ENCODE assay signal across 1 cellular context in the genomic region with DNA sequence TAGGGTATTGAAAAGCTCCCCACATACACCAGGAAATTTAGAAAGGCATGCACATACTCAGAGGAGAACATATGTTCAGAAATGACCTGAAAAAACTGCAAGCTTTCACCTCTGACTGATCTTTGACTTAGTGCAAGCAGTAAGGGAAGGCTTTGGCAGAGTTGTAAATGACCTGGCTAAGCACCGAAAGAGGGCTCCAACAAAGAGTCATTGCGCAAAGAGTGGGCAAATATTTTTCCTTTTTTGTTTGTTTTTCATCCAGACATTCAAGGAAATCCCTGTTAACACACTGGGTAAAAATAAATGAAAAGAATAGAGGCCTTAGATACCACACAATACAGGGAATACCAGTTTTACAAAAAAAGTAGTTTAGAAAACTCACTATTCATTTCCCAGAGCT.
TF ChIP-seq lines count a peak whose summit lies in the region.

No MANE protein-coding gene starts in this region.

TF ChIP-seq in HepG2, 621 proteins besides CTCF, POLR2A, EP300 and RAD21 (continued from another document and continues in another):
- TF ChIP-seq, protein P1, sequence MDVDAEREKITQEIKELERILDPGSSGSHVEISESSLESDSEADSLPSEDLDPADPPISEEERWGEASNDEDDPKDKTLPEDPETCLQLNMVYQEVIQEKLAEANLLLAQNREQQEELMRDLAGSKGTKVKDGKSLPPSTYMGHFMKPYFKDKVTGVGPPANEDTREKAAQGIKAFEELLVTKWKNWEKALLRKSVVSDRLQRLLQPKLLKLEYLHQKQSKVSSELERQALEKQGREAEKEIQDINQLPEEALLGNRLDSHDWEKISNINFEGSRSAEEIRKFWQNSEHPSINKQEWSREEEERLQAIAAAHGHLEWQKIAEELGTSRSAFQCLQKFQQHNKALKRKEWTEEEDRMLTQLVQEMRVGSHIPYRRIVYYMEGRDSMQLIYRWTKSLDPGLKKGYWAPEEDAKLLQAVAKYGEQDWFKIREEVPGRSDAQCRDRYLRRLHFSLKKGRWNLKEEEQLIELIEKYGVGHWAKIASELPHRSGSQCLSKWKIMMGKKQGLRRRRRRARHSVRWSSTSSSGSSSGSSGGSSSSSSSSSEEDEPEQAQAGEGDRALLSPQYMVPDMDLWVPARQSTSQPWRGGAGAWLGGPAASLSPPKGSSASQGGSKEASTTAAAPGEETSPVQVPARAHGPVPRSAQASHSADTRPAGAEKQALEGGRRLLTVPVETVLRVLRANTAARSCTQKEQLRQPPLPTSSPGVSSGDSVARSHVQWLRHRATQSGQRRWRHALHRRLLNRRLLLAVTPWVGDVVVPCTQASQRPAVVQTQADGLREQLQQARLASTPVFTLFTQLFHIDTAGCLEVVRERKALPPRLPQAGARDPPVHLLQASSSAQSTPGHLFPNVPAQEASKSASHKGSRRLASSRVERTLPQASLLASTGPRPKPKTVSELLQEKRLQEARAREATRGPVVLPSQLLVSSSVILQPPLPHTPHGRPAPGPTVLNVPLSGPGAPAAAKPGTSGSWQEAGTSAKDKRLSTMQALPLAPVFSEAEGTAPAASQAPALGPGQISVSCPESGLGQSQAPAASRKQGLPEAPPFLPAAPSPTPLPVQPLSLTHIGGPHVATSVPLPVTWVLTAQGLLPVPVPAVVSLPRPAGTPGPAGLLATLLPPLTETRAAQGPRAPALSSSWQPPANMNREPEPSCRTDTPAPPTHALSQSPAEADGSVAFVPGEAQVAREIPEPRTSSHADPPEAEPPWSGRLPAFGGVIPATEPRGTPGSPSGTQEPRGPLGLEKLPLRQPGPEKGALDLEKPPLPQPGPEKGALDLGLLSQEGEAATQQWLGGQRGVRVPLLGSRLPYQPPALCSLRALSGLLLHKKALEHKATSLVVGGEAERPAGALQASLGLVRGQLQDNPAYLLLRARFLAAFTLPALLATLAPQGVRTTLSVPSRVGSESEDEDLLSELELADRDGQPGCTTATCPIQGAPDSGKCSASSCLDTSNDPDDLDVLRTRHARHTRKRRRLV (CRISPR knock-in tag; IDR thresholded peaks at IDR 0.05) = no peak
- TF ChIP-seq ZIK1 (CRISPR knock-in tag; IDR thresholded peaks at IDR 0.05; ENCODE audit: borderline replicate concordance, low read depth) (no peak), BCL6 (CRISPR knock-in tag; IDR thresholded peaks at IDR 0.05) (peak; percentile 93), ZNF879 (CRISPR knock-in tag; IDR thresholded peaks at IDR 0.05) (no peak), NR2C2 (CRISPR knock-in tag; IDR thresholded peaks at IDR 0.05; ENCODE audit: borderline replicate concordance) (no peak), MYC (CRISPR knock-in tag; IDR thresholded peaks at IDR 0.05; ENCODE audit: borderline replicate concordance) (no peak), ZNF30 (CRISPR knock-in tag; IDR thresholded peaks at IDR 0.05) (no peak), RORA (CRISPR knock-in tag; IDR thresholded peaks at IDR 0.05) (no peak), ZNF44 (CRISPR knock-in tag; IDR thresholded peaks at IDR 0.05) (no peak), PAF1 (CRISPR knock-in tag; IDR thresholded peaks at IDR 0.05) (no peak), SUZ12 (IDR thresholded peaks at IDR 0.05; ENCODE audit: low read depth, low read length) (no peak), GATAD2A (CRISPR knock-in tag; IDR thresholded peaks at IDR 0.05) (peak; percentile 87), KMT2A (CRISPR knock-in tag; IDR thresholded peaks at IDR 0.05) (no peak), ZNF234 (CRISPR knock-in tag; conservative IDR thresholded peaks at IDR 0.05) (no peak), ZNF460 (CRISPR knock-in tag; IDR thresholded peaks at IDR 0.05; ENCODE audit: borderline replicate concordance) (no peak), TOPORS (CRISPR knock-in tag; IDR thresholded peaks at IDR 0.05) (no peak), ZNF660 (CRISPR knock-in tag; IDR thresholded peaks at IDR 0.05; ENCODE audit: borderline replicate concordance, low read depth) (no peak), ZSCAN21 (CRISPR knock-in tag; IDR thresholded peaks at IDR 0.05; ENCODE audit: borderline replicate concordance) (0 out of 2 replicates have a peak, but pooled peaks have one; percentile 20), ZNF629 (CRISPR knock-in tag; conservative IDR thresholded peaks at IDR 0.05) (no peak), ZFP62 (CRISPR knock-in tag; IDR thresholded peaks at IDR 0.05) (no peak), MED13 (CRISPR knock-in tag; IDR thresholded peaks at IDR 0.05) (no peak), ZNF253 (CRISPR knock-in tag; IDR thresholded peaks at IDR 0.05; ENCODE audit: borderline replicate concordance) (no peak), NR1H2 (CRISPR knock-in tag; IDR thresholded peaks at IDR 0.05; ENCODE audit: borderline replicate concordance, low read depth) (no peak), ZNF737 (CRISPR knock-in tag; IDR thresholded peaks at IDR 0.05; ENCODE audit: borderline replicate concordance) (no peak), SIN3B (IDR thresholded peaks at IDR 0.05; ENCODE audit: low read length) (no peak)
- TF ChIP-seq, protein P2, sequence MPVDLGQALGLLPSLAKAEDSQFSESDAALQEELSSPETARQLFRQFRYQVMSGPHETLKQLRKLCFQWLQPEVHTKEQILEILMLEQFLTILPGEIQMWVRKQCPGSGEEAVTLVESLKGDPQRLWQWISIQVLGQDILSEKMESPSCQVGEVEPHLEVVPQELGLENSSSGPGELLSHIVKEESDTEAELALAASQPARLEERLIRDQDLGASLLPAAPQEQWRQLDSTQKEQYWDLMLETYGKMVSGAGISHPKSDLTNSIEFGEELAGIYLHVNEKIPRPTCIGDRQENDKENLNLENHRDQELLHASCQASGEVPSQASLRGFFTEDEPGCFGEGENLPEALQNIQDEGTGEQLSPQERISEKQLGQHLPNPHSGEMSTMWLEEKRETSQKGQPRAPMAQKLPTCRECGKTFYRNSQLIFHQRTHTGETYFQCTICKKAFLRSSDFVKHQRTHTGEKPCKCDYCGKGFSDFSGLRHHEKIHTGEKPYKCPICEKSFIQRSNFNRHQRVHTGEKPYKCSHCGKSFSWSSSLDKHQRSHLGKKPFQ (CRISPR knock-in tag; IDR thresholded peaks at IDR 0.05; ENCODE audit: insufficient replicate concordance) = no peak
- TF ChIP-seq, protein P3, sequence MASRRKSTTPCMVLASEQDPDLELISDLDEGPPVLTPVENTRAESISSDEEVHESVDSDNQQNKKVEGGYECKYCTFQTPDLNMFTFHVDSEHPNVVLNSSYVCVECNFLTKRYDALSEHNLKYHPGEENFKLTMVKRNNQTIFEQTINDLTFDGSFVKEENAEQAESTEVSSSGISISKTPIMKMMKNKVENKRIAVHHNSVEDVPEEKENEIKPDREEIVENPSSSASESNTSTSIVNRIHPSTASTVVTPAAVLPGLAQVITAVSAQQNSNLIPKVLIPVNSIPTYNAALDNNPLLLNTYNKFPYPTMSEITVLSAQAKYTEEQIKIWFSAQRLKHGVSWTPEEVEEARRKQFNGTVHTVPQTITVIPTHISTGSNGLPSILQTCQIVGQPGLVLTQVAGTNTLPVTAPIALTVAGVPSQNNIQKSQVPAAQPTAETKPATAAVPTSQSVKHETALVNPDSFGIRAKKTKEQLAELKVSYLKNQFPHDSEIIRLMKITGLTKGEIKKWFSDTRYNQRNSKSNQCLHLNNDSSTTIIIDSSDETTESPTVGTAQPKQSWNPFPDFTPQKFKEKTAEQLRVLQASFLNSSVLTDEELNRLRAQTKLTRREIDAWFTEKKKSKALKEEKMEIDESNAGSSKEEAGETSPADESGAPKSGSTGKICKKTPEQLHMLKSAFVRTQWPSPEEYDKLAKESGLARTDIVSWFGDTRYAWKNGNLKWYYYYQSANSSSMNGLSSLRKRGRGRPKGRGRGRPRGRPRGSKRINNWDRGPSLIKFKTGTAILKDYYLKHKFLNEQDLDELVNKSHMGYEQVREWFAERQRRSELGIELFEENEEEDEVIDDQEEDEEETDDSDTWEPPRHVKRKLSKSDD (CRISPR knock-in tag; IDR thresholded peaks at IDR 0.05; ENCODE audit: low read depth) = no peak
- TF ChIP-seq, protein P4, sequence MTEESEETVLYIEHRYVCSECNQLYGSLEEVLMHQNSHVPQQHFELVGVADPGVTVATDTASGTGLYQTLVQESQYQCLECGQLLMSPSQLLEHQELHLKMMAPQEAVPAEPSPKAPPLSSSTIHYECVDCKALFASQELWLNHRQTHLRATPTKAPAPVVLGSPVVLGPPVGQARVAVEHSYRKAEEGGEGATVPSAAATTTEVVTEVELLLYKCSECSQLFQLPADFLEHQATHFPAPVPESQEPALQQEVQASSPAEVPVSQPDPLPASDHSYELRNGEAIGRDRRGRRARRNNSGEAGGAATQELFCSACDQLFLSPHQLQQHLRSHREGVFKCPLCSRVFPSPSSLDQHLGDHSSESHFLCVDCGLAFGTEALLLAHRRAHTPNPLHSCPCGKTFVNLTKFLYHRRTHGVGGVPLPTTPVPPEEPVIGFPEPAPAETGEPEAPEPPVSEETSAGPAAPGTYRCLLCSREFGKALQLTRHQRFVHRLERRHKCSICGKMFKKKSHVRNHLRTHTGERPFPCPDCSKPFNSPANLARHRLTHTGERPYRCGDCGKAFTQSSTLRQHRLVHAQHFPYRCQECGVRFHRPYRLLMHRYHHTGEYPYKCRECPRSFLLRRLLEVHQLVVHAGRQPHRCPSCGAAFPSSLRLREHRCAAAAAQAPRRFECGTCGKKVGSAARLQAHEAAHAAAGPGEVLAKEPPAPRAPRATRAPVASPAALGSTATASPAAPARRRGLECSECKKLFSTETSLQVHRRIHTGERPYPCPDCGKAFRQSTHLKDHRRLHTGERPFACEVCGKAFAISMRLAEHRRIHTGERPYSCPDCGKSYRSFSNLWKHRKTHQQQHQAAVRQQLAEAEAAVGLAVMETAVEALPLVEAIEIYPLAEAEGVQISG (CRISPR knock-in tag; IDR thresholded peaks at IDR 0.05) = no peak
- TF ChIP-seq, protein P5, sequence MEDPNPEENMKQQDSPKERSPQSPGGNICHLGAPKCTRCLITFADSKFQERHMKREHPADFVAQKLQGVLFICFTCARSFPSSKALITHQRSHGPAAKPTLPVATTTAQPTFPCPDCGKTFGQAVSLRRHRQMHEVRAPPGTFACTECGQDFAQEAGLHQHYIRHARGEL (CRISPR knock-in tag; IDR thresholded peaks at IDR 0.05) = no peak
- TF ChIP-seq, protein P6, sequence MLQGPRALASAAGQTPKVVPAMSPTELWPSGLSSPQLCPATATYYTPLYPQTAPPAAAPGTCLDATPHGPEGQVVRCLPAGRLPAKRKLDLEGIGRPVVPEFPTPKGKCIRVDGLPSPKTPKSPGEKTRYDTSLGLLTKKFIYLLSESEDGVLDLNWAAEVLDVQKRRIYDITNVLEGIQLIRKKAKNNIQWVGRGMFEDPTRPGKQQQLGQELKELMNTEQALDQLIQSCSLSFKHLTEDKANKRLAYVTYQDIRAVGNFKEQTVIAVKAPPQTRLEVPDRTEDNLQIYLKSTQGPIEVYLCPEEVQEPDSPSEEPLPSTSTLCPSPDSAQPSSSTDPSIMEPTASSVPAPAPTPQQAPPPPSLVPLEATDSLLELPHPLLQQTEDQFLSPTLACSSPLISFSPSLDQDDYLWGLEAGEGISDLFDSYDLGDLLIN (CRISPR knock-in tag; IDR thresholded peaks at IDR 0.05; ENCODE audit: borderline replicate concordance) = no peak
- TF ChIP-seq, protein P7, sequence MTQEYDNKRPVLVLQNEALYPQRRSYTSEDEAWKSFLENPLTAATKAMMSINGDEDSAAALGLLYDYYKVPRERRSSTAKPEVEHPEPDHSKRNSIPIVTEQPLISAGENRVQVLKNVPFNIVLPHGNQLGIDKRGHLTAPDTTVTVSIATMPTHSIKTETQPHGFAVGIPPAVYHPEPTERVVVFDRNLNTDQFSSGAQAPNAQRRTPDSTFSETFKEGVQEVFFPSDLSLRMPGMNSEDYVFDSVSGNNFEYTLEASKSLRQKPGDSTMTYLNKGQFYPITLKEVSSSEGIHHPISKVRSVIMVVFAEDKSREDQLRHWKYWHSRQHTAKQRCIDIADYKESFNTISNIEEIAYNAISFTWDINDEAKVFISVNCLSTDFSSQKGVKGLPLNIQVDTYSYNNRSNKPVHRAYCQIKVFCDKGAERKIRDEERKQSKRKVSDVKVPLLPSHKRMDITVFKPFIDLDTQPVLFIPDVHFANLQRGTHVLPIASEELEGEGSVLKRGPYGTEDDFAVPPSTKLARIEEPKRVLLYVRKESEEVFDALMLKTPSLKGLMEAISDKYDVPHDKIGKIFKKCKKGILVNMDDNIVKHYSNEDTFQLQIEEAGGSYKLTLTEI (CRISPR knock-in tag; conservative IDR thresholded peaks at IDR 0.05) = no peak
- TF ChIP-seq, protein P8, sequence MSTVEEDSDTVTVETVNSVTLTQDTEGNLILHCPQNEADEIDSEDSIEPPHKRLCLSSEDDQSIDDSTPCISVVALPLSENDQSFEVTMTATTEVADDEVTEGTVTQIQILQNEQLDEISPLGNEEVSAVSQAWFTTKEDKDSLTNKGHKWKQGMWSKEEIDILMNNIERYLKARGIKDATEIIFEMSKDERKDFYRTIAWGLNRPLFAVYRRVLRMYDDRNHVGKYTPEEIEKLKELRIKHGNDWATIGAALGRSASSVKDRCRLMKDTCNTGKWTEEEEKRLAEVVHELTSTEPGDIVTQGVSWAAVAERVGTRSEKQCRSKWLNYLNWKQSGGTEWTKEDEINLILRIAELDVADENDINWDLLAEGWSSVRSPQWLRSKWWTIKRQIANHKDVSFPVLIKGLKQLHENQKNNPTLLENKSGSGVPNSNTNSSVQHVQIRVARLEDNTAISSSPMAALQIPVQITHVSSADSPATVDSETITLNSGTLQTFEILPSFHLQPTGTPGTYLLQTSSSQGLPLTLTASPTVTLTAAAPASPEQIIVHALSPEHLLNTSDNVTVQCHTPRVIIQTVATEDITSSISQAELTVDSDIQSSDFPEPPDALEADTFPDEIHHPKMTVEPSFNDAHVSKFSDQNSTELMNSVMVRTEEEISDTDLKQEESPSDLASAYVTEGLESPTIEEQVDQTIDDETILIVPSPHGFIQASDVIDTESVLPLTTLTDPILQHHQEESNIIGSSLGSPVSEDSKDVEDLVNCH (CRISPR knock-in tag; IDR thresholded peaks at IDR 0.05) = no peak
- TF ChIP-seq, protein P9, sequence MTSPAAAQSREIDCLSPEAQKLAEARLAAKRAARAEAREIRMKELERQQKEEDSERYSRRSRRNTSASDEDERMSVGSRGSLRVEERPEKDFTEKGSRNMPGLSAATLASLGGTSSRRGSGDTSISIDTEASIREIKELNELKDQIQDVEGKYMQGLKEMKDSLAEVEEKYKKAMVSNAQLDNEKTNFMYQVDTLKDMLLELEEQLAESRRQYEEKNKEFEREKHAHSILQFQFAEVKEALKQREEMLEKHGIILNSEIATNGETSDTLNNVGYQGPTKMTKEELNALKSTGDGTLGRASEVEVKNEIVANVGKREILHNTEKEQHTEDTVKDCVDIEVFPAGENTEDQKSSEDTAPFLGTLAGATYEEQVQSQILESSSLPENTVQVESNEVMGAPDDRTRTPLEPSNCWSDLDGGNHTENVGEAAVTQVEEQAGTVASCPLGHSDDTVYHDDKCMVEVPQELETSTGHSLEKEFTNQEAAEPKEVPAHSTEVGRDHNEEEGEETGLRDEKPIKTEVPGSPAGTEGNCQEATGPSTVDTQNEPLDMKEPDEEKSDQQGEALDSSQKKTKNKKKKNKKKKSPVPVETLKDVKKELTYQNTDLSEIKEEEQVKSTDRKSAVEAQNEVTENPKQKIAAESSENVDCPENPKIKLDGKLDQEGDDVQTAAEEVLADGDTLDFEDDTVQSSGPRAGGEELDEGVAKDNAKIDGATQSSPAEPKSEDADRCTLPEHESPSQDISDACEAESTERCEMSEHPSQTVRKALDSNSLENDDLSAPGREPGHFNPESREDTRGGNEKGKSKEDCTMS (CRISPR knock-in tag; conservative IDR thresholded peaks at IDR 0.05) = no peak
